Comparison of ENCODE assay signal across 7 cellular contexts in genomic region chr11:32829680-32830412, GRCh38. TPM values are rescaled to one million over a fixed set of nuclear protein-coding genes. Genes with fewer than 3 reads are reported as not detected.
A peak's percentile ranks its signal among the peaks of the same experiment; 100 is the strongest.
DNase-seq lines count a peak whose midpoint lies in the region; ATAC-seq, FAIRE-seq and TF ChIP-seq lines count a peak whose summit lies in the region.

PRRG4 (plus strand) TSS chr11:32829927; CDS start chr11:32830530, 603 bp downstream.

- H3K4me2 ChIP-seq in HepG2 (ENCODE audit: low read depth, low read length), result peak within 1 kb of the TSS; percentile 86

- H3K36me3 ChIP-seq in GM06990 (ENCODE audit: control insufficient read depth, insufficient read depth, low read length), result no peaks in the 10 kb centered on the region
- H3K36me3 ChIP-seq in colonic mucosa, result no peaks in the 10 kb centered on the region
- no peaks in the 10 kb centered on the region for H3K36me3 ChIP-seq in HepG2 (replicated peaks in 1 of 2; ENCODE audit: control insufficient read depth in 1 of 2, insufficient read depth in 2 of 2, low read length in 2 of 2)

- intact Hi-C loops in colonic mucosa (cut with DNase I) (no loop called here), HepG2 (cut with micrococcal nuclease; ENCODE audit: unreplicated experiment) (no loop called here)

- peak within 1 kb of the TSS; percentile 37 for H2AFZ ChIP-seq in HepG2 (ENCODE audit: low read length)

- POLR2A ChIA-PET in HepG2 (lab: Yijun Ruan, JAX), result no interaction called here

- TF ChIP-seq CTCF in GM06990 (IDR thresholded peaks at IDR 0.05; ENCODE audit: insufficient read depth, low read length, poor library complexity, severe bottlenecking), result no peak
- no peak for TF ChIP-seq CTCF in colonic mucosa (IDR thresholded peaks at IDR 0.05)
- TF ChIP-seq CTCF in HepG2 (CRISPR knock-in tag; IDR thresholded peaks at IDR 0.05), result no peak

- H3K27me3 ChIP-seq in GM06990 (replicated peaks; ENCODE audit: control insufficient read depth, insufficient read depth, low read length), result no peaks in the 10 kb centered on the region
- H3K27me3 ChIP-seq in colonic mucosa, result no peaks in the 10 kb centered on the region
- H3K27me3 ChIP-seq in HepG2 (ENCODE audit: control insufficient read depth in 1 of 2, insufficient read depth in 2 of 2, low read length in 2 of 2), result peaks cover 0 to 5% of the 10 kb centered on the region in 2 experiments; a peak in 1 of 5 replicates

- no peak for TF ChIP-seq RAD21 in HepG2 (CRISPR knock-in tag; IDR thresholded peaks at IDR 0.05)

- TF ChIP-seq EP300 in HepG2 (IDR thresholded peaks at IDR 0.05; ENCODE audit: low read depth in 2 of 2, low read length in 2 of 2), result no peak
- TF ChIP-seq EP300 in HepG2 (CRISPR knock-in tag; IDR thresholded peaks at IDR 0.05; ENCODE audit: borderline replicate concordance), result no peak

- WGBS in HepG2 (ENCODE audit: low lambda C conversion rate), result 5% methylated on average over 13 of the region's 85 CpGs

- H3K9ac ChIP-seq in colonic mucosa (ENCODE audit: low read depth in 2 of 2, low read length in 2 of 2) (peak within 1 kb of the TSS; percentile 41 to 73), HepG2 (ENCODE audit: insufficient read depth, low read depth, low read length) (peak within 1 kb of the TSS; percentile 55)

- H3K4me1 ChIP-seq in colonic mucosa, result no peaks in the 10 kb centered on the region
- peaks cover 10% of the 10 kb centered on the region for H3K4me1 ChIP-seq in HepG2 (ENCODE audit: insufficient read depth, low read length)

- H3K9me3 ChIP-seq in colonic mucosa, result no peaks in the 10 kb centered on the region
- H3K9me3 ChIP-seq in HepG2 (ENCODE audit: low read length), result no peaks in the 10 kb centered on the region

- CTCF ChIA-PET in HepG2 (lab: Yijun Ruan, JAX; ENCODE audit: low intra/inter-chr PET ratio, low total read pairs), result no interaction called here

- no peaks in the 10 kb centered on the region for H4K20me1 ChIP-seq in HepG2 (ENCODE audit: insufficient read depth, low read length)

- in situ Hi-C loops in HepG2 (cut with HindIII; ENCODE audit: extremely low pct_ligation_motif_present, low pct_unique_long_range_greater_than_20kb), result no loop called here

- no peaks in the 10 kb centered on the region for H3K79me2 ChIP-seq in HepG2 (ENCODE audit: insufficient read depth, low read length)

- peak within 1 kb of the TSS; percentile 83 for H3K27ac ChIP-seq in colonic mucosa
- H3K27ac ChIP-seq in HepG2 (ENCODE audit: extremely low read length, insufficient read depth, low read length), result no peak within 1 kb of the TSS

- DNase-seq in GM06990 (ENCODE audit: extremely low read depth, insufficient read length), result peak; percentile 80
- DNase-seq in HUDEP-2 (lab: John Stamatoyannopoulos, UW; ENCODE audit: unreplicated experiment in 76 of 76), result peak in 61 of 76 experiments; percentile 12 to 75 (median 52)
- peak; percentile 84 for DNase-seq in colonic mucosa
- DNase-seq in HepG2 (ENCODE audit: low spot score), result no peak
- DNase-seq in stimulated activated CD4-positive, alpha-beta T cell treated with anti-CD3 and anti-CD28 coated beads, Interleukin-4, amount 100 ng/mL, for 4 hours, result peak; percentile 9 to 45

- no TSS peak for BruUV-seq in HepG2 (replicated peaks; lab: Mats Ljungman, UMichigan)

- TF ChIP-seq POLR2A in HepG2 (IDR thresholded peaks at IDR 0.05; ENCODE audit: insufficient read depth in 1 of 2, low read depth in 2 of 2, low read length in 2 of 2), result peak in 1 of 2 experiments; percentile 43; a peak in 1 of 4 replicates

- ATAC-seq in GM21447 (IDR thresholded peaks at IDR 0.05; ENCODE audit: unreplicated experiment) (peak; percentile 75), SK-N-SH treated with all-trans-retinoic acid at 6 μM for 48 hours (peak; percentile 87), HepG2 (peak; percentile 89)

- H3K4me3 ChIP-seq in GM06990 (replicated peaks; ENCODE audit: low read depth, low read length) (peak within 1 kb of the TSS; percentile 70), colonic mucosa (peak within 1 kb of the TSS; percentile 68), HepG2 (replicated peaks in 1 of 3; ENCODE audit: insufficient read depth in 1 of 3, low read depth in 2 of 3, low read length in 3 of 3) (peak within 1 kb of the TSS; percentile 51 to 80 (median 64))

- FAIRE-seq in HepG2 (lab: Jason Lieb, UNC), result no peak

TF ChIP-seq in SK-N-SH treated with all-trans-retinoic acid at 6 μM for 48 hours, 23 proteins besides CTCF, POLR2A, EP300 and RAD21:
- TF ChIP-seq PPARA (CRISPR knock-in tag; IDR thresholded peaks at IDR 0.05; ENCODE audit: borderline replicate concordance) (no peak), SNAI2 (CRISPR knock-in tag; IDR thresholded peaks at IDR 0.05) (no peak), ESRRG (CRISPR knock-in tag; IDR thresholded peaks at IDR 0.05) (no peak)

TF ChIP-seq in HepG2, 621 proteins besides CTCF, POLR2A, EP300 and RAD21 (continues in another document):
- TF ChIP-seq FOXA1 (IDR thresholded peaks at IDR 0.05) (no peak), FOXA1 (CRISPR knock-in tag; IDR thresholded peaks at IDR 0.05) (no peak), ZNF451 (CRISPR knock-in tag; IDR thresholded peaks at IDR 0.05) (peak; percentile 47; the same call in 1 of the 2 replicates), RARG (CRISPR knock-in tag; IDR thresholded peaks at IDR 0.05; ENCODE audit: low read depth) (no peak), PHF21A (CRISPR knock-in tag; IDR thresholded peaks at IDR 0.05) (0 out of 2 replicates have a peak, but pooled peaks have one; percentile 5), SATB2 (CRISPR knock-in tag; IDR thresholded peaks at IDR 0.05) (no peak), PCBP2 (optimal IDR thresholded peaks at IDR 0.05; ENCODE audit: low read depth, low read length, poor library complexity, severe bottlenecking) (no peak), RFX5 (IDR thresholded peaks at IDR 0.05; ENCODE audit: low read depth, low read length) (no peak), ZNF569 (CRISPR knock-in tag; IDR thresholded peaks at IDR 0.05; ENCODE audit: borderline replicate concordance) (no peak), MBD4 (IDR thresholded peaks at IDR 0.05; ENCODE audit: borderline replicate concordance, low read length) (no peak), NCOR1 (IDR thresholded peaks at IDR 0.05; ENCODE audit: borderline replicate concordance, low read length) (no peak), ZNF234 (CRISPR knock-in tag; conservative IDR thresholded peaks at IDR 0.05) (no peak), ZNF546 (CRISPR knock-in tag; conservative IDR thresholded peaks at IDR 0.05) (no peak), SOX6 (IDR thresholded peaks at IDR 0.05) (no peak), SOX6 (CRISPR knock-in tag; IDR thresholded peaks at IDR 0.05) (0 out of 2 replicates have a peak, but pooled peaks have one; percentile 9), TEAD3 (CRISPR knock-in tag; optimal IDR thresholded peaks at IDR 0.05; ENCODE audit: borderline replicate concordance) (no peak), RXRA (CRISPR knock-in tag; IDR thresholded peaks at IDR 0.05) (0 out of 2 replicates have a peak, but pooled peaks have one; percentile 14), PHF8 (CRISPR knock-in tag; IDR thresholded peaks at IDR 0.05) (peak; percentile 52; the same call in 1 of the 2 replicates), TOE1 (CRISPR knock-in tag; IDR thresholded peaks at IDR 0.05) (no peak), ETV6 (CRISPR knock-in tag; conservative IDR thresholded peaks at IDR 0.05) (no peak; the same call in 1 of the 2 replicates), RFXANK (CRISPR knock-in tag; IDR thresholded peaks at IDR 0.05) (no peak)

RNA-seq across cellular contexts. Expression of gene PRRG4, which starts in this region (rescaled TPM):
- 10 to 100 TPM; 11.5 to 18.6 TPM for total RNA-seq in colonic mucosa
- 0.86 and 0.95 TPM in 2 replicates for total RNA-seq in HepG2 (2016; rRNA removed; fragmentation: Illumina TruSeq; extraction: Trizol)
- total RNA-seq in HepG2 (2016; cell fraction: cytosol; rRNA removed; fragmentation: Illumina TruSeq; extraction: Trizol; ENCODE audit: low read depth), result 0.10 and 0.18 TPM in 2 replicates
- total RNA-seq in HepG2 (2016; cell fraction: insoluble cytoplasmic fraction; rRNA removed; fragmentation: Illumina TruSeq; extraction: Trizol), result 0.84 and 0.86 TPM in 2 replicates
- total RNA-seq in HepG2 (2016; cell fraction: membrane; rRNA removed; fragmentation: Illumina TruSeq; extraction: Trizol), result 0.76 and 0.87 TPM in 2 replicates
- total RNA-seq in HepG2 (2016; cell fraction: nucleus; rRNA removed; fragmentation: Illumina TruSeq; extraction: Trizol), result 0.69 and 0.75 TPM in 2 replicates
- 0.24 and 0.25 TPM in 2 replicates for polyA plus RNA-seq in HepG2 (2011; rRNA removed)
- polyA plus RNA-seq in HepG2 (2011; cell fraction: cytosol; rRNA removed), result 0.08 and 0.27 TPM in 2 replicates
- 0.09 TPM in 1 of 2 replicates, not detected in the other for polyA plus RNA-seq in HepG2 (2011; cell fraction: nucleus; rRNA removed)
- polyA plus RNA-seq in HepG2 (2012), result 0.13 and 0.53 TPM in 2 replicates
- 0.10 and 0.15 TPM in 2 replicates for polyA plus RNA-seq in HepG2 (2016; cell fraction: cytosol; fragmentation: Illumina TruSeq; extraction: Trizol; ENCODE audit: low read depth)
- polyA plus RNA-seq in HepG2 (2016; cell fraction: insoluble cytoplasmic fraction; fragmentation: Illumina TruSeq; extraction: Trizol; ENCODE audit: low read depth), result 1.2 TPM in 2 replicates
- polyA plus RNA-seq in HepG2 (2016; cell fraction: membrane; fragmentation: Illumina TruSeq; extraction: Trizol; ENCODE audit: low read depth), result 0.58 and 0.64 TPM in 2 replicates
- 1.1 TPM in 2 replicates for polyA plus RNA-seq in HepG2 (2016; cell fraction: nucleus; fragmentation: Illumina TruSeq; extraction: Trizol; ENCODE audit: insufficient read depth, low read depth)
- polyA minus RNA-seq in HepG2 (2011; rRNA and poly(A)+ RNA removed; ENCODE audit: low replicate concordance), result 0.14 and 9.8 TPM in 2 replicates
- polyA minus RNA-seq in HepG2 (2011; cell fraction: cytosol; rRNA and poly(A)+ RNA removed), result 0.18 and 0.40 TPM in 2 replicates
- polyA minus RNA-seq in HepG2 (2011; cell fraction: nucleus; rRNA and poly(A)+ RNA removed), result 0.26 and 0.37 TPM in 2 replicates
